In genomic region chr13:113153810-113154748, GRCh38 we compare ENCODE assay signal across 8 cellular contexts. TPM values are rescaled to one million over a fixed set of nuclear protein-coding genes. Genes with fewer than 3 reads are reported as not detected.
DNase-seq lines count a peak whose midpoint lies in the region; ATAC-seq and TF ChIP-seq lines count a peak whose summit lies in the region.

No MANE protein-coding gene starts in this region.

- peaks cover 24% of the 10 kb centered on the region for H3K4me1 Mint-ChIP-seq in activated T-cell treated with anti-CD3 and anti-CD28 coated beads, Interleukin-2, amount 50 U/mL, for 24 hours (ENCODE audit: low read depth)

- TF ChIP-seq CTCF in GM13977 (IDR thresholded peaks at IDR 0.05; ENCODE audit: extremely low read depth, insufficient read depth, missing control alignments) (peak; percentile 6), epithelial cell of proximal tubule (conservative IDR thresholded peaks at IDR 0.05; ENCODE audit: low read depth, low read length) (no peak)

- peak overlapping the region; percentile 66 for H3K4me3 Mint-ChIP-seq in activated T-cell treated with anti-CD3 and anti-CD28 coated beads, Interleukin-2, amount 50 U/mL, for 24 hours

- DNase-seq in GM13977 (ENCODE audit: low spot score) (peak; percentile 86), NOMO-1 treated with DMSO at 0.1 percent for 48 hours (lab: John Stamatoyannopoulos, UW; ENCODE audit: unreplicated experiment) (peak; percentile 43), epithelial cell of proximal tubule (ENCODE audit: low read depth) (no peak), mucosa of gallbladder (ENCODE audit: low spot score) (peak; percentile 78)
- peak; percentile 76 for DNase-seq in activated T-cell treated with anti-CD3 and anti-CD28 coated beads, Interleukin-2, amount 50 U/mL, for 24 hours
- DNase-seq in stimulated activated CD8-positive, alpha-beta memory T cell treated with anti-CD3 and anti-CD28 coated beads, Interleukin-4, amount 100 ng/mL, for 4 hours (ENCODE audit: low read depth in 2 of 2, low spot score in 1 of 2), result peak; percentile 44 to 53

- peaks cover 14% of the 10 kb centered on the region for H3K9me3 Mint-ChIP-seq in activated T-cell treated with anti-CD3 and anti-CD28 coated beads, Interleukin-2, amount 50 U/mL, for 24 hours

- no peaks in the 10 kb centered on the region for H3K36me3 Mint-ChIP-seq in activated T-cell treated with anti-CD3 and anti-CD28 coated beads, Interleukin-2, amount 50 U/mL, for 24 hours (ENCODE audit: low read depth)

- ATAC-seq in HG03095 (IDR thresholded peaks at IDR 0.05; ENCODE audit: unreplicated experiment), result peak; percentile 55
- no peak for ATAC-seq in GM19023 (IDR thresholded peaks at IDR 0.05; ENCODE audit: unreplicated experiment)

- peaks cover 14% of the 10 kb centered on the region for H3K27me3 Mint-ChIP-seq in activated T-cell treated with anti-CD3 and anti-CD28 coated beads, Interleukin-2, amount 50 U/mL, for 24 hours

- peak overlapping the region; percentile 76 for H3K27ac Mint-ChIP-seq in activated T-cell treated with anti-CD3 and anti-CD28 coated beads, Interleukin-2, amount 50 U/mL, for 24 hours

- peak overlapping the region; percentile 46 for H3K4me3 ChIP-seq in epithelial cell of proximal tubule (ENCODE audit: low read depth, low read length)

- in situ Hi-C loops in GM13977 (cut with MboI; ENCODE audit: low pct_unique_long_range_greater_than_20kb, low sequenced_read_pairs, unreplicated experiment), result no loop called here

RNA-seq across cellular contexts. Expression of gene PROZ, which starts 4.4 kb away (rescaled TPM):
- not detected in 2 replicates for total RNA-seq in epithelial cell of proximal tubule
- total RNA-seq in mucosa of gallbladder, result not detected

RNA-seq across cellular contexts. Expression of gene F10, which starts 31.5 kb away (rescaled TPM):
- total RNA-seq in epithelial cell of proximal tubule, result 0.12 TPM in 1 of 2 replicates, not detected in the other
- 8.2 TPM for total RNA-seq in mucosa of gallbladder

RNA-seq across cellular contexts. Expression of gene F7, which starts 48.5 kb away (rescaled TPM):
- 0.06 TPM in 1 of 2 replicates, not detected in the other for total RNA-seq in epithelial cell of proximal tubule
- 0.26 TPM for total RNA-seq in mucosa of gallbladder

RNA-seq across cellular contexts. Expression of gene PCID2, which starts 54.4 kb away (rescaled TPM):
- total RNA-seq in epithelial cell of proximal tubule (40.9 and 56.2 TPM in 2 replicates), mucosa of gallbladder (35.0 TPM)

RNA-seq across cellular contexts. Expression of gene CUL4A, which starts 55.3 kb away (rescaled TPM):
- 57.9 and 139 TPM in 2 replicates for total RNA-seq in epithelial cell of proximal tubule
- total RNA-seq in mucosa of gallbladder, result 55.4 TPM
